In the genomic region with DNA sequence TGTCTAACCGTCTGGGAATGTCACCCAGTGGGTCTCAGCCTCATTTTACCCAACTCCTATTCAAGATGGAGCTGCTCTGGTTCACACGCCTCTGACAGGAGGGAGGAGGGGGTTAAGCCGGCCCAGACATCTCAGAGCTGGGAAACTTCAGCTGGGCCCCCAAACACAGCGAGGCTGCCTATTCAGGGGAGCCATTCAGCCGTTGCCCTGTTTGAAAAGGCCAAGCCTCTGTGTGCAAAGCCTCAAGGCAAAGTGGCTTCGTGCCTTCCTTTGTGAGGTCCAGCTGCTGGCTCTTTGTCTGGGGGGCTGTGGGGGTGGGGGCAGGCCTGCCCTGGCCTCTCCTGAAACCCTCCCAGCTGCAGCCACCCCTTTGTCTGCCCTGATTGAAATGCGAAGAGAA, we compare ENCODE assay signal across 26 cellular contexts.
DNase-seq lines count a peak whose midpoint lies in the region; FAIRE-seq and TF ChIP-seq lines count a peak whose summit lies in the region.
"Had no signal": no experiment of that assay in that cellular context is flagged by ENCODE, and none has a peak within 500 bp of the region (broad histone marks: within the 10 kb centered on the region; RNA-seq: fewer than 3 reads in every experiment).

No MANE protein-coding gene starts in this region.

- H2AFZ ChIP-seq in mammary epithelial cell (ENCODE audit: low read depth, low read length): peak overlapping the region; percentile 52
- H2AFZ ChIP-seq in astrocyte (ENCODE audit: low read depth, low read length): peak overlapping the region; percentile 34
- H2AFZ ChIP-seq: PC-9 had no signal

- H4K20me1 ChIP-seq in mammary epithelial cell (ENCODE audit: insufficient read depth, low read length): no peaks in the 10 kb centered on the region
- H4K20me1 ChIP-seq in astrocyte (ENCODE audit: insufficient read depth, low read length): no peaks in the 10 kb centered on the region
- H4K20me1 ChIP-seq: BLaER1 had no signal

- H3K4me3 ChIP-seq in mammary epithelial cell (replicated peaks in 1 of 3; ENCODE audit: insufficient read depth in 1 of 3, low read depth in 2 of 3, low read length in 3 of 3) (no peak overlapping the region), astrocyte (ENCODE audit: insufficient read depth, low read depth, low read length) (no peak overlapping the region)
- H3K4me3 ChIP-seq: A549, BLaER1, PC-9, spleen, uterus had no signal

- no peak overlapping the region for H3K9ac ChIP-seq in mammary epithelial cell (ENCODE audit: insufficient read depth, low read length)
- no peak overlapping the region for H3K9ac ChIP-seq in astrocyte (ENCODE audit: low read length)
- H3K9ac ChIP-seq: BLaER1 had no signal

- intact Hi-C loops in mammary epithelial cell (cut with micrococcal nuclease) (no loop called here), MCF 10A (cut with micrococcal nuclease) (no loop called here)

- dilution Hi-C loops in mammary epithelial cell (cut with HindIII; ENCODE audit: low sequenced_read_pairs): no loop called here

- H3K79me2 ChIP-seq in mammary epithelial cell (ENCODE audit: insufficient read depth, low read length) (no peaks in the 10 kb centered on the region), astrocyte (ENCODE audit: insufficient read depth, low read length) (no peaks in the 10 kb centered on the region)

- H3K4me3 Mint-ChIP-seq in MCF 10A (ENCODE audit: unreplicated experiment) (no peak overlapping the region), astrocyte (ENCODE audit: unreplicated experiment) (no peak overlapping the region), endothelial cell (ENCODE audit: unreplicated experiment) (no peak overlapping the region)
- no peak overlapping the region for H3K4me3 Mint-ChIP-seq in activated T-cell treated with anti-CD3 and anti-CD28 coated beads, Interleukin-2, amount 50 U/mL, for 24 hours
- H3K4me3 Mint-ChIP-seq: activated B cell treated with CpG ODN at 0.5 μM for 24 hours; activated CD4-positive, alpha-beta memory T cell treated with anti-CD3 and anti-CD28 coated beads, Interleukin-2, amount 10 ng/mL, durations not matched to agents 7 days and 5 days; central memory CD8-positive, alpha-beta T cell; memory B cell; natural killer cell treated with Interleukin-12 subunit alpha and Interleukin-12 subunit beta and Interleukin-15 and Interleukin-18, amount 100 ng/mL, for 72 hours; T-helper 2 cell treated with Interferon-gamma antibody and Interleukin-4, amounts not matched to agents 5 μg/mL and 100 μg/mL, for 36 hours had no signal

- BruUV-seq in mammary epithelial cell (replicated peaks; lab: Mats Ljungman, UMichigan) (no TSS peak), MCF 10A (replicated peaks; lab: Mats Ljungman, UMichigan) (no TSS peak)

- TF ChIP-seq CTCF in mammary epithelial cell (conservative IDR thresholded peaks at IDR 0.05 in 1 of 2, IDR thresholded peaks at IDR 0.05 in 1 of 2; ENCODE audit: extremely low read depth in 1 of 2, insufficient read depth in 1 of 2, low read depth in 1 of 2, low read length in 2 of 2) (no peak), MCF 10A (IDR thresholded peaks at IDR 0.05; ENCODE audit: unreplicated experiment) (no peak), astrocyte (IDR thresholded peaks at IDR 0.05; ENCODE audit: insufficient read depth, low read depth, low read length) (no peak), endothelial cell (IDR thresholded peaks at IDR 0.05; ENCODE audit: unreplicated experiment) (no peak)

- FAIRE-seq in astrocyte (lab: Jason Lieb, UNC): no peak
- FAIRE-seq: A549, GM19239, HepG2, keratinocyte had no signal

- H3K36me3 Mint-ChIP-seq in MCF 10A (ENCODE audit: insufficient read depth, unreplicated experiment) (no peaks in the 10 kb centered on the region), astrocyte (ENCODE audit: low read depth, unreplicated experiment) (peaks cover 7% of the 10 kb centered on the region), endothelial cell (ENCODE audit: low read depth, unreplicated experiment) (no peaks in the 10 kb centered on the region)
- H3K36me3 Mint-ChIP-seq in activated T-cell treated with anti-CD3 and anti-CD28 coated beads, Interleukin-2, amount 50 U/mL, for 24 hours (ENCODE audit: low read depth): no peaks in the 10 kb centered on the region
- H3K36me3 Mint-ChIP-seq: memory B cell; natural killer cell treated with Interleukin-12 subunit alpha and Interleukin-12 subunit beta and Interleukin-15 and Interleukin-18, amount 100 ng/mL, for 72 hours had no signal

- H3K27ac ChIP-seq in mammary epithelial cell (ENCODE audit: insufficient read depth, low read depth, low read length) (no peak overlapping the region), astrocyte (ENCODE audit: low read depth, low read length) (no peak overlapping the region)
- H3K27ac ChIP-seq: BLaER1, PC-9, spleen, uterus had no signal

- H3K9me3 ChIP-seq in mammary epithelial cell (replicated peaks; ENCODE audit: insufficient read depth, low read length) (no peaks in the 10 kb centered on the region), astrocyte (ENCODE audit: insufficient read depth, low read depth, low read length) (no peaks in the 10 kb centered on the region)
- H3K9me3 ChIP-seq: A549, BLaER1, uterus had no signal

- WGBS in mammary epithelial cell (ENCODE audit: low coverage, missing lambda C conversion rate): 31% methylated on average over 7 of the region's 7 CpGs

- no peak for DNase-seq in mammary epithelial cell
- DNase-seq in MCF 10A (ENCODE audit: unreplicated experiment): no peak
- DNase-seq in astrocyte (ENCODE audit: low read depth): no peak
- DNase-seq in iPS-NIHi7 (ENCODE audit: extremely low spot score): peak; percentile 78
- DNase-seq in endothelial cell (ENCODE audit: low spot score): no peak
- no peak for DNase-seq in activated T-cell treated with anti-CD3 and anti-CD28 coated beads, Interleukin-2, amount 50 U/mL, for 24 hours
- DNase-seq in NCI-H226: no peak
- DNase-seq in activated CD4-positive, alpha-beta T cell treated with anti-CD3 and anti-CD28 coated beads for 48 hours: no peak
- DNase-seq: activated B cell treated with CpG ODN at 0.5 μM for 24 hours; activated CD4-positive, alpha-beta memory T cell treated with anti-CD3 and anti-CD28 coated beads, Interleukin-2, amount 10 ng/mL, durations not matched to agents 7 days and 5 days; activated naive CD4-positive, alpha-beta T cell treated with Interleukin-2 at 50 U/mL for 16 hours; effector CD8-positive, alpha-beta T cell; NCI-H748 treated with DMSO at 0.1 percent for 48 hours; PC-9; spleen; stimulated activated CD8-positive, alpha-beta memory T cell treated with anti-CD3 and anti-CD28 coated beads, Interleukin-4, amount 100 ng/mL, for 48 hours; uterus had no signal

- POLR2A ChIA-PET in MCF 10A (lab: Yijun Ruan, JAX): no interaction called here

- no peak overlapping the region for H3K4me2 ChIP-seq in mammary epithelial cell (ENCODE audit: insufficient read depth, low read depth, low read length)
- H3K4me2 ChIP-seq in astrocyte (ENCODE audit: low read length): no peak overlapping the region
- H3K4me2 ChIP-seq: A549, BLaER1, PC-9 had no signal

- H3K27me3 Mint-ChIP-seq in MCF 10A (ENCODE audit: insufficient read depth, unreplicated experiment): no peaks in the 10 kb centered on the region
- peaks cover 3% of the 10 kb centered on the region for H3K27me3 Mint-ChIP-seq in astrocyte (ENCODE audit: low read depth, unreplicated experiment)
- H3K27me3 Mint-ChIP-seq in endothelial cell (ENCODE audit: unreplicated experiment): peaks cover 6% of the 10 kb centered on the region
- peaks cover 3% of the 10 kb centered on the region for H3K27me3 Mint-ChIP-seq in activated T-cell treated with anti-CD3 and anti-CD28 coated beads, Interleukin-2, amount 50 U/mL, for 24 hours
- H3K27me3 Mint-ChIP-seq: activated CD4-positive, alpha-beta memory T cell treated with anti-CD3 and anti-CD28 coated beads, Interleukin-2, amount 10 ng/mL, durations not matched to agents 7 days and 5 days had no signal

- H3K9me3 Mint-ChIP-seq in MCF 10A (ENCODE audit: unreplicated experiment) (no peaks in the 10 kb centered on the region), astrocyte (ENCODE audit: unreplicated experiment) (peaks cover 6% of the 10 kb centered on the region), endothelial cell (ENCODE audit: unreplicated experiment) (no peaks in the 10 kb centered on the region)
- peaks cover 3% of the 10 kb centered on the region for H3K9me3 Mint-ChIP-seq in activated T-cell treated with anti-CD3 and anti-CD28 coated beads, Interleukin-2, amount 50 U/mL, for 24 hours
- H3K9me3 Mint-ChIP-seq: activated B cell treated with CpG ODN at 0.5 μM for 24 hours; central memory CD8-positive, alpha-beta T cell; memory B cell; natural killer cell treated with Interleukin-12 subunit alpha and Interleukin-12 subunit beta and Interleukin-15 and Interleukin-18, amount 100 ng/mL, for 72 hours; T-helper 2 cell treated with Interferon-gamma antibody and Interleukin-4, amounts not matched to agents 5 μg/mL and 100 μg/mL, for 36 hours had no signal

- H3K36me3 ChIP-seq in mammary epithelial cell (ENCODE audit: insufficient read depth, low read length) (no peaks in the 10 kb centered on the region), astrocyte (ENCODE audit: insufficient read depth, low read length) (no peaks in the 10 kb centered on the region)
- H3K36me3 ChIP-seq: BLaER1, spleen, uterus had no signal

- CTCF ChIA-PET in mammary epithelial cell (lab: Charles Lee; ENCODE audit: low non-redundant PET): no interaction called here
- CTCF ChIA-PET in MCF 10A (lab: Yijun Ruan, JAX): no interaction called here

- H3K4me1 ChIP-seq in mammary epithelial cell (ENCODE audit: insufficient read depth, low read length) (no peaks in the 10 kb centered on the region), astrocyte (ENCODE audit: insufficient read depth, low read length) (no peaks in the 10 kb centered on the region)
- H3K4me1 ChIP-seq: A549, BLaER1, spleen, uterus had no signal

- no peaks in the 10 kb centered on the region for H3K4me1 Mint-ChIP-seq in MCF 10A (ENCODE audit: insufficient read depth, unreplicated experiment)
- H3K4me1 Mint-ChIP-seq in astrocyte (ENCODE audit: low read depth, unreplicated experiment): peaks cover 9% of the 10 kb centered on the region
- H3K4me1 Mint-ChIP-seq in endothelial cell (ENCODE audit: unreplicated experiment): peaks cover 4% of the 10 kb centered on the region
- H3K4me1 Mint-ChIP-seq in activated T-cell treated with anti-CD3 and anti-CD28 coated beads, Interleukin-2, amount 50 U/mL, for 24 hours (ENCODE audit: low read depth): peaks cover 2% of the 10 kb centered on the region
- H3K4me1 Mint-ChIP-seq: activated B cell treated with CpG ODN at 0.5 μM for 24 hours; activated CD4-positive, alpha-beta memory T cell treated with anti-CD3 and anti-CD28 coated beads, Interleukin-2, amount 10 ng/mL, durations not matched to agents 7 days and 5 days; central memory CD8-positive, alpha-beta T cell; memory B cell had no signal

- H3K27ac Mint-ChIP-seq in MCF 10A (ENCODE audit: low read depth, unreplicated experiment): no peak overlapping the region
- H3K27ac Mint-ChIP-seq in astrocyte (ENCODE audit: unreplicated experiment): no peak overlapping the region
- no peak overlapping the region for H3K27ac Mint-ChIP-seq in endothelial cell (ENCODE audit: unreplicated experiment)
- no peak overlapping the region for H3K27ac Mint-ChIP-seq in activated T-cell treated with anti-CD3 and anti-CD28 coated beads, Interleukin-2, amount 50 U/mL, for 24 hours
- H3K27ac Mint-ChIP-seq: activated B cell treated with CpG ODN at 0.5 μM for 24 hours; activated CD4-positive, alpha-beta memory T cell treated with anti-CD3 and anti-CD28 coated beads, Interleukin-2, amount 10 ng/mL, durations not matched to agents 7 days and 5 days; memory B cell; natural killer cell treated with Interleukin-12 subunit alpha and Interleukin-12 subunit beta and Interleukin-15 and Interleukin-18, amount 100 ng/mL, for 72 hours; T-helper 2 cell treated with Interferon-gamma antibody and Interleukin-4, amounts not matched to agents 5 μg/mL and 100 μg/mL, for 36 hours had no signal

- in situ Hi-C loops in mammary epithelial cell (cut with MboI; ENCODE audit: low sequenced_read_pairs in 2 of 2): no loop called here

- no peaks in the 10 kb centered on the region for H3K27me3 ChIP-seq in mammary epithelial cell (ENCODE audit: insufficient read depth, low read length)
- H3K27me3 ChIP-seq in astrocyte (ENCODE audit: insufficient read depth, low read length): no peaks in the 10 kb centered on the region
- H3K27me3 ChIP-seq: BLaER1, spleen, uterus had no signal
